In genomic region chr20:2005831-2006426, GRCh38 we compare ENCODE assay signal across 1 cellular context.
TF ChIP-seq lines count a peak whose summit lies in the region.

No MANE protein-coding gene starts in this region.

TF ChIP-seq in HepG2, 621 proteins besides CTCF, POLR2A, EP300 and RAD21 (continued from another document and continues in another):
- TF ChIP-seq ZBTB21 (CRISPR knock-in tag; IDR thresholded peaks at IDR 0.05) (peak; percentile 84; the same call in 1 of the 2 replicates), CBFB (CRISPR knock-in tag; IDR thresholded peaks at IDR 0.05) (peak; percentile 74; the same call in 1 of the 2 replicates), HOXA9 (CRISPR knock-in tag; IDR thresholded peaks at IDR 0.05; ENCODE audit: borderline replicate concordance) (peak; percentile 97), MBNL3 (CRISPR knock-in tag; conservative IDR thresholded peaks at IDR 0.05) (no peak), HDAC2 (CRISPR knock-in tag; IDR thresholded peaks at IDR 0.05) (peak; percentile 99), DPF2 (CRISPR knock-in tag; IDR thresholded peaks at IDR 0.05; ENCODE audit: borderline replicate concordance, low read depth) (0 out of 2 replicates have a peak, but pooled peaks have one; percentile 46), ATF1 (CRISPR knock-in tag; IDR thresholded peaks at IDR 0.05) (no peak), ZFP90 (CRISPR knock-in tag; IDR thresholded peaks at IDR 0.05; ENCODE audit: borderline replicate concordance) (peak; percentile 84), NR2C2 (CRISPR knock-in tag; IDR thresholded peaks at IDR 0.05; ENCODE audit: borderline replicate concordance) (peak; percentile 63; the same call in 1 of the 2 replicates), ELF4 (CRISPR knock-in tag; IDR thresholded peaks at IDR 0.05; ENCODE audit: borderline replicate concordance) (peak; percentile 80; the same call in 1 of the 2 replicates), AKNA (CRISPR knock-in tag; IDR thresholded peaks at IDR 0.05; ENCODE audit: borderline replicate concordance) (peak; percentile 99), ASH2L (IDR thresholded peaks at IDR 0.05; ENCODE audit: insufficient read length, low read depth, low read length) (no peak), RORA (CRISPR knock-in tag; IDR thresholded peaks at IDR 0.05) (no peak; the same call in 1 of the 2 replicates), ZBTB20 (CRISPR knock-in tag; IDR thresholded peaks at IDR 0.05; ENCODE audit: borderline replicate concordance, low read depth) (peak; percentile 98; the same call in 1 of the 2 replicates), MAFK (conservative IDR thresholded peaks at IDR 0.05 in 1 of 2, IDR thresholded peaks at IDR 0.05 in 1 of 2; ENCODE audit: low read length in 2 of 2) (peak; percentile 27 to 32; a peak in 1 of 4 replicates), ZIK1 (CRISPR knock-in tag; IDR thresholded peaks at IDR 0.05; ENCODE audit: borderline replicate concordance, low read depth) (peak; percentile 98), REPIN1 (CRISPR knock-in tag; IDR thresholded peaks at IDR 0.05; ENCODE audit: borderline replicate concordance, low read depth) (peak; percentile 98), ZBTB3 (CRISPR knock-in tag; IDR thresholded peaks at IDR 0.05; ENCODE audit: borderline replicate concordance, low read depth) (peak; percentile 93; the same call in 1 of the 2 replicates), MAX (IDR thresholded peaks at IDR 0.05) (peak; percentile 75), ZNF687 (CRISPR knock-in tag; IDR thresholded peaks at IDR 0.05) (peak; percentile 41), ZNF850 (CRISPR knock-in tag; conservative IDR thresholded peaks at IDR 0.05) (no peak), ZNF225 (CRISPR knock-in tag; IDR thresholded peaks at IDR 0.05) (peak; percentile 96; the same call in 1 of the 2 replicates), ZNF235 (CRISPR knock-in tag; IDR thresholded peaks at IDR 0.05; ENCODE audit: borderline replicate concordance) (peak; percentile 99; the same call in 1 of the 2 replicates), PHF20 (CRISPR knock-in tag; IDR thresholded peaks at IDR 0.05) (peak; percentile 61), DNMT1 (CRISPR knock-in tag; IDR thresholded peaks at IDR 0.05) (0 out of 2 replicates have a peak, but pooled peaks have one; percentile 89), ZNF337 (CRISPR knock-in tag; IDR thresholded peaks at IDR 0.05; ENCODE audit: borderline replicate concordance, low read depth) (no peak), SRSF9 (IDR thresholded peaks at IDR 0.05; ENCODE audit: borderline replicate concordance, insufficient read depth, low read depth, low read length, poor library complexity, severe bottlenecking) (no peak), FOXO4 (CRISPR knock-in tag; conservative IDR thresholded peaks at IDR 0.05) (0 out of 2 replicates have a peak, but pooled peaks have one; percentile 93), ZNF773 (CRISPR knock-in tag; IDR thresholded peaks at IDR 0.05; ENCODE audit: borderline replicate concordance) (peak; percentile 99), HMG20B (CRISPR knock-in tag; conservative IDR thresholded peaks at IDR 0.05) (peak; percentile 97), SP5 (CRISPR knock-in tag; IDR thresholded peaks at IDR 0.05; ENCODE audit: borderline replicate concordance, low read depth) (peak; percentile 75), CEBPZ (IDR thresholded peaks at IDR 0.05; ENCODE audit: low read length) (no peak), MAZ (IDR thresholded peaks at IDR 0.05; ENCODE audit: borderline replicate concordance, low read depth, low read length) (peak; percentile 61; the same call in 1 of the 2 replicates), MAZ (CRISPR knock-in tag; IDR thresholded peaks at IDR 0.05; ENCODE audit: low read depth) (peak; percentile 90), ZNF232 (CRISPR knock-in tag; IDR thresholded peaks at IDR 0.05; ENCODE audit: borderline replicate concordance) (peak; percentile 99)
- TF ChIP-seq, protein P1, sequence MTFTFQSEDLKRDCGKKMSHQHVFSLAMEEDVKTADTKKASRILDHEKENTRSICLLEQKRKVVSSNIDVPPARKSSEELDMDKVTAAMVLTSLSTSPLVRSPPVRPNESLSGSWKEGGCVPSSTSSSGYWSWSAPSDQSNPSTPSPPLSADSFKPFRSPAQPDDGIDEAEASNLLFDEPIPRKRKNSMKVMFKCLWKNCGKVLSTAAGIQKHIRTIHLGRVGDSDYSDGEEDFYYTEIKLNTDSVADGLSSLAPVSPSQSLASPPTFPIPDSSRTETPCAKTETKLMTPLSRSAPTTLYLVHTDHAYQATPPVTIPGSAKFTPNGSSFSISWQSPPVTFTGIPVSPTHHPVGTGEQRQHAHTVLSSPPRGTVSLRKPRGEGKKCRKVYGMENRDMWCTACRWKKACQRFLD (CRISPR knock-in tag; IDR thresholded peaks at IDR 0.05; ENCODE audit: borderline replicate concordance) = peak; percentile 97
- TF ChIP-seq, protein P2, sequence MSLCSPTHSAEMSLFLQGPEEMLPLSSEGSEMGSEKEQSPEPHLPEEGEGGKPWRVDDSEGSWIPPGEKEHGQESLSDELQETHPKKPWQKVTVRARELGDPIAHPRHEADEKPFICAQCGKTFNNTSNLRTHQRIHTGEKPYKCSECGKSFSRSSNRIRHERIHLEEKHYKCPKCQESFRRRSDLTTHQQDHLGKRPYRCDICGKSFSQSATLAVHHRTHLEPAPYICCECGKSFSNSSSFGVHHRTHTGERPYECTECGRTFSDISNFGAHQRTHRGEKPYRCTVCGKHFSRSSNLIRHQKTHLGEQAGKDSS (CRISPR knock-in tag; IDR thresholded peaks at IDR 0.05; ENCODE audit: borderline replicate concordance, low read depth) = peak; percentile 98; the same call in 1 of the 2 replicates
- TF ChIP-seq, protein P3, sequence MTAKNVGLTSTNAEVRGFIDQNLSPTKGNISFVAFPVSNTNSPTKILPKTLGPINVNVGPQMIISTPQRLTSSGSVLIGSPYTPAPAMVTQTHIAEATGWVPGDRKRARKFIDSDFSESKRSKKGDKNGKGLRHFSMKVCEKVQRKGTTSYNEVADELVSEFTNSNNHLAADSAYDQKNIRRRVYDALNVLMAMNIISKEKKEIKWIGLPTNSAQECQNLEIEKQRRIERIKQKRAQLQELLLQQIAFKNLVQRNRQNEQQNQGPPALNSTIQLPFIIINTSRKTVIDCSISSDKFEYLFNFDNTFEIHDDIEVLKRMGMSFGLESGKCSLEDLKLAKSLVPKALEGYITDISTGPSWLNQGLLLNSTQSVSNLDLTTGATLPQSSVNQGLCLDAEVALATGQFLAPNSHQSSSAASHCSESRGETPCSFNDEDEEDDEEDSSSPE (CRISPR knock-in tag; IDR thresholded peaks at IDR 0.05) = peak; percentile 76; the same call in 1 of the 2 replicates
- TF ChIP-seq, protein P4, sequence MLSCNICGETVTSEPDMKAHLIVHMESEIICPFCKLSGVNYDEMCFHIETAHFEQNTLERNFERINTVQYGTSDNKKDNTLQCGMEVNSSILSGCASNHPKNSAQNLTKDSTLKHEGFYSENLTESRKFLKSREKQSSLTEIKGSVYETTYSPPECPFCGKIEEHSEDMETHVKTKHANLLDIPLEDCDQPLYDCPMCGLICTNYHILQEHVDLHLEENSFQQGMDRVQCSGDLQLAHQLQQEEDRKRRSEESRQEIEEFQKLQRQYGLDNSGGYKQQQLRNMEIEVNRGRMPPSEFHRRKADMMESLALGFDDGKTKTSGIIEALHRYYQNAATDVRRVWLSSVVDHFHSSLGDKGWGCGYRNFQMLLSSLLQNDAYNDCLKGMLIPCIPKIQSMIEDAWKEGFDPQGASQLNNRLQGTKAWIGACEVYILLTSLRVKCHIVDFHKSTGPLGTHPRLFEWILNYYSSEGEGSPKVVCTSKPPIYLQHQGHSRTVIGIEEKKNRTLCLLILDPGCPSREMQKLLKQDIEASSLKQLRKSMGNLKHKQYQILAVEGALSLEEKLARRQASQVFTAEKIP (CRISPR knock-in tag; IDR thresholded peaks at IDR 0.05; ENCODE audit: borderline replicate concordance) = 0 out of 2 replicates have a peak, but pooled peaks have one; percentile 47
